Comparison of ENCODE assay signal across 1 cellular context in genomic region chr15:36506733-36507356, GRCh38.
A peak's percentile ranks its signal among the peaks of the same experiment; 100 is the strongest.
TF ChIP-seq lines count a peak whose summit lies in the region.

No MANE protein-coding gene starts in this region.

TF ChIP-seq in HepG2, 621 proteins besides CTCF, POLR2A, EP300 and RAD21 (continued from another document and continues in another):
- TF ChIP-seq REST (IDR thresholded peaks at IDR 0.05; ENCODE audit: borderline replicate concordance in 1 of 2, low read depth in 1 of 2, low read length in 2 of 2), result peak in 1 of 2 experiments; percentile 84; a peak in 1 of 4 replicates
- TF ChIP-seq ISL2 (CRISPR knock-in tag; IDR thresholded peaks at IDR 0.05), result peak; percentile 96
- TF ChIP-seq RCOR2 (CRISPR knock-in tag; IDR thresholded peaks at IDR 0.05), result peak; percentile 92
- no peak for TF ChIP-seq POLR2AphosphoS2 (IDR thresholded peaks at IDR 0.05; ENCODE audit: low read depth, low read length)
- no peak for TF ChIP-seq ZNF550 (CRISPR knock-in tag; IDR thresholded peaks at IDR 0.05; ENCODE audit: borderline replicate concordance)
- TF ChIP-seq TSC22D2 (CRISPR knock-in tag; IDR thresholded peaks at IDR 0.05; ENCODE audit: borderline replicate concordance), result no peak
- peak; percentile 51; the same call in 1 of the 2 replicates for TF ChIP-seq THAP11 (CRISPR knock-in tag; IDR thresholded peaks at IDR 0.05)
- TF ChIP-seq SRSF4 (IDR thresholded peaks at IDR 0.05; ENCODE audit: low read depth, low read length, poor library complexity, severe bottlenecking), result no peak
- peak; percentile 99 for TF ChIP-seq AHDC1 (CRISPR knock-in tag; IDR thresholded peaks at IDR 0.05; ENCODE audit: borderline replicate concordance)
- no peak; the same call in 1 of the 2 replicates for TF ChIP-seq ZNF124 (CRISPR knock-in tag; IDR thresholded peaks at IDR 0.05)
- no peak for TF ChIP-seq ZNF687 (CRISPR knock-in tag; IDR thresholded peaks at IDR 0.05)
- no peak for TF ChIP-seq XBP1 (CRISPR knock-in tag; IDR thresholded peaks at IDR 0.05)
- TF ChIP-seq ZBTB7B (CRISPR knock-in tag; IDR thresholded peaks at IDR 0.05), result no peak; the same call in 1 of the 2 replicates
- TF ChIP-seq REPIN1 (CRISPR knock-in tag; IDR thresholded peaks at IDR 0.05; ENCODE audit: borderline replicate concordance, low read depth), result peak; percentile 77; the same call in 1 of the 2 replicates
- peak; percentile 78; the same call in 1 of the 2 replicates for TF ChIP-seq ATF1 (CRISPR knock-in tag; IDR thresholded peaks at IDR 0.05)
- TF ChIP-seq MXD4 (CRISPR knock-in tag; IDR thresholded peaks at IDR 0.05), result 0 out of 2 replicates have a peak, but pooled peaks have one; percentile 74
- TF ChIP-seq PITX1 (CRISPR knock-in tag; IDR thresholded peaks at IDR 0.05), result peak; percentile 97
- TF ChIP-seq ZNF281 (CRISPR knock-in tag; IDR thresholded peaks at IDR 0.05; ENCODE audit: borderline replicate concordance), result peak; percentile 80; the same call in 1 of the 2 replicates
- peak; percentile 100 for TF ChIP-seq HHEX (CRISPR knock-in tag; IDR thresholded peaks at IDR 0.05)
- peak; percentile 97 for TF ChIP-seq MEF2D (CRISPR knock-in tag; IDR thresholded peaks at IDR 0.05)
- TF ChIP-seq PHF20 (CRISPR knock-in tag; IDR thresholded peaks at IDR 0.05), result no peak
- TF ChIP-seq KMT2B (CRISPR knock-in tag; IDR thresholded peaks at IDR 0.05), result peak; percentile 31; the same call in 1 of the 2 replicates
- peak in 1 of 2 experiments; percentile 75; a peak in 2 of 4 replicates for TF ChIP-seq ATF4 (CRISPR knock-in tag; IDR thresholded peaks at IDR 0.05)
- TF ChIP-seq ASH2L (IDR thresholded peaks at IDR 0.05; ENCODE audit: insufficient read length, low read depth, low read length), result peak; percentile 75
- TF ChIP-seq CREB1 (IDR thresholded peaks at IDR 0.05), result peak; percentile 64
- TF ChIP-seq CREB1 (CRISPR knock-in tag; IDR thresholded peaks at IDR 0.05), result peak; percentile 87
- no peak for TF ChIP-seq POLR2AphosphoS5 (IDR thresholded peaks at IDR 0.05; ENCODE audit: low read depth, low read length)
- TF ChIP-seq ZNF414 (CRISPR knock-in tag; IDR thresholded peaks at IDR 0.05), result 0 out of 2 replicates have a peak, but pooled peaks have one; percentile 58
- TF ChIP-seq RARA (CRISPR knock-in tag; IDR thresholded peaks at IDR 0.05), result peak; percentile 98
- no peak for TF ChIP-seq MTA3 (CRISPR knock-in tag; IDR thresholded peaks at IDR 0.05)
- 0 out of 2 replicates have a peak, but pooled peaks have one; percentile 35 for TF ChIP-seq GATAD1 (CRISPR knock-in tag; IDR thresholded peaks at IDR 0.05)
- no peak for TF ChIP-seq HOXA7 (CRISPR knock-in tag; IDR thresholded peaks at IDR 0.05)
- peak; percentile 83; the same call in 1 of the 2 replicates for TF ChIP-seq CBX2 (IDR thresholded peaks at IDR 0.05; ENCODE audit: low read depth, low read length)
- TF ChIP-seq CBX2 (CRISPR knock-in tag; IDR thresholded peaks at IDR 0.05; ENCODE audit: low read depth), result no peak; the same call in 1 of the 2 replicates
- TF ChIP-seq SOX13 (IDR thresholded peaks at IDR 0.05), result peak; percentile 99
- peak in 1 of 2 experiments; percentile 100; a peak in 2 of 4 replicates for TF ChIP-seq SOX13 (CRISPR knock-in tag; conservative IDR thresholded peaks at IDR 0.05 in 1 of 2, IDR thresholded peaks at IDR 0.05 in 1 of 2)
- TF ChIP-seq ZBTB25 (CRISPR knock-in tag; IDR thresholded peaks at IDR 0.05), result peak; percentile 50; the same call in 1 of the 2 replicates
- TF ChIP-seq HNF4G (IDR thresholded peaks at IDR 0.05; ENCODE audit: borderline replicate concordance, low read depth, low read length), result peak; percentile 94
- peak; percentile 77; the same call in 1 of the 2 replicates for TF ChIP-seq HNF4G (CRISPR knock-in tag; IDR thresholded peaks at IDR 0.05; ENCODE audit: borderline replicate concordance, low read depth)
- TF ChIP-seq KDM5A (IDR thresholded peaks at IDR 0.05; ENCODE audit: borderline replicate concordance, low read length), result no peak
- no peak for TF ChIP-seq ZUFSP (CRISPR knock-in tag; IDR thresholded peaks at IDR 0.05; ENCODE audit: borderline replicate concordance)
